29 cellular contexts compared by ENCODE assay signal in the genomic region with DNA sequence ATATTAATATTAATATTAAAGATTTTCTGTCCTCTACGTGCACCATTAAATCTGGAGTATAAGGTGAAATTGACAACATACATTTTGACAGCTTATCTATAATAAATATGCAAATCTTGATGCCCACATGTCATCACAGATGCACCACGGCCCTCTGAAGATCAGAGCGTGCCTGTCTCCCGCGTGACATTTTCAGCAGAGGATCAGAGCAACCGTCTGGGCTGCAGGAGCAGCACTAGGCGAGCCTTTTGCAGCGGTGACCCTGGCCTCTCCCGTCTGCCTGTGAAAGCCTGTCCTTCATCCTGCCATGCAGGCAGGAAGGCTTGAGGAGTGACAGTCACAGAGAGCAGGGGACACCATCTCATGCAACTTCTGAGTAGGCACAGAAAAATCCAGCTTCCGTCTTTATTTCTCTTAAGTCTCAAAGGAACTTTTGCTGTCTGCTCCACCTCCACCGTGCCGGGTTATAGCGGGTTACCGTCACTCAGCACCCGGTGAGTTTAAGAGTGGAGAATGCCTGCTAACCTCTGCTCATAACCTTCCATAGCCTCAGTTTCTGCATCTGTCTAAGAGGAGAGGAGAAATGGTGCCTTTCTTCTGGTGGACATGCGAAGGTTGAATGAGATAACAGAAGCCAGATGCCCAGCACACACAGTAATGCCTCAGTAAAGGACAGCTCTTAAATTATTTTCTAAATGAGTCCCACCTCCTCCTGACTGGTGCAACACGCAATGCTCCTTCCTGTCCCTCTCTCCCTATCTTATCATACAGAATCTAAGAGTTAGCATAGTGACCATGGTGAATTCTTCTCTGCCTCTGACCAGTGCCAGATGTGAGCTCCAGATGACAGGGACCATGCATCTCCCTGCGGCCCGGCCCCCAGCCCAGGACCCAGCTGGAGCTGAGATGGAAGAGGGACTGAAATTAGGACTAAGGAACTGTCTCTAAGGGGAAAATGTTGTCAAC. TPM values are rescaled to one million over a fixed set of nuclear protein-coding genes. Genes with fewer than 3 reads are reported as not detected.
"Had no signal": no experiment of that assay in that cellular context is flagged by ENCODE, and none has a peak within 500 bp of the region (broad histone marks: within the 10 kb centered on the region; RNA-seq: fewer than 3 reads in every experiment).

No MANE protein-coding gene starts in this region.

- H3K27ac Mint-ChIP-seq: activated CD4-positive, alpha-beta memory T cell treated with anti-CD3 and anti-CD28 coated beads, Interleukin-2, amount 10 ng/mL, durations not matched to agents 7 days and 5 days; activated CD4-positive, alpha-beta T cell treated with anti-CD3 and anti-CD28 coated beads, Interleukin-2, amount 10 ng/mL, durations not matched to agents 7 days and 5 days; activated T-cell treated with anti-CD3 and anti-CD28 coated beads, Interleukin-2, amount 50 U/mL, for 24 hours; dendritic cell treated with granulocyte-macrophage colony-stimulating factor and Interleukin-4, amounts not matched to agents 40 ng/mL and 50 ng/mL, for 4 days; naive thymus-derived CD4-positive, alpha-beta T cell; stimulated activated memory B cell treated with anti-CD40 and anti-IgM and Interleukin-4, amounts not matched to agents 10 μg/mL and 1 μg/mL and 100 μg/mL, for 72 hours; stimulated activated naive CD8-positive, alpha-beta T cell treated with anti-CD3 and anti-CD28 coated beads, Interleukin-15, amount 100 ng/mL, for 72 hours; T-helper 17 cell; WTC11 had no signal

- H3K27ac ChIP-seq: breast epithelium, esophagus muscularis mucosa, foreskin keratinocyte, heart right ventricle, ovary, psoas muscle, upper lobe of right lung had no signal

- H3K4me1 ChIP-seq: breast epithelium, foreskin keratinocyte, psoas muscle, upper lobe of right lung had no signal

- H3K4me3 ChIP-seq: breast epithelium, esophagus muscularis mucosa, heart right ventricle, ovary, psoas muscle, smooth muscle cell, upper lobe of right lung had no signal

- H3K4me3 Mint-ChIP-seq: activated CD4-positive, alpha-beta memory T cell treated with anti-CD3 and anti-CD28 coated beads, Interleukin-2, amount 10 ng/mL, durations not matched to agents 7 days and 5 days; activated CD4-positive, alpha-beta T cell treated with anti-CD3 and anti-CD28 coated beads, Interleukin-2, amount 10 ng/mL, durations not matched to agents 7 days and 5 days; activated T-cell treated with anti-CD3 and anti-CD28 coated beads, Interleukin-2, amount 50 U/mL, for 24 hours; dendritic cell treated with granulocyte-macrophage colony-stimulating factor and Interleukin-4, amounts not matched to agents 40 ng/mL and 50 ng/mL, for 4 days; naive thymus-derived CD4-positive, alpha-beta T cell; stimulated activated memory B cell treated with anti-CD40 and anti-IgM and Interleukin-4, amounts not matched to agents 10 μg/mL and 1 μg/mL and 100 μg/mL, for 72 hours; stimulated activated naive CD8-positive, alpha-beta T cell treated with anti-CD3 and anti-CD28 coated beads, Interleukin-15, amount 100 ng/mL, for 72 hours; T-helper 17 cell; WTC11 had no signal

- ATAC-seq: foreskin keratinocyte; heart right ventricle; naive thymus-derived CD4-positive, alpha-beta T cell; psoas muscle; stimulated activated memory B cell treated with anti-CD40 and anti-IgM and Interleukin-4, amounts not matched to agents 10 μg/mL and 1 μg/mL and 100 μg/mL, for 72 hours; stimulated activated naive CD8-positive, alpha-beta T cell treated with anti-CD3 and anti-CD28 coated beads, Interleukin-15, amount 100 ng/mL, for 72 hours; T-helper 17 cell; upper lobe of right lung; WTC11 had no signal

- H3K4me2 ChIP-seq: smooth muscle cell had no signal

- H3K4me1 Mint-ChIP-seq: activated CD4-positive, alpha-beta memory T cell treated with anti-CD3 and anti-CD28 coated beads, Interleukin-2, amount 10 ng/mL, durations not matched to agents 7 days and 5 days; activated CD4-positive, alpha-beta T cell treated with anti-CD3 and anti-CD28 coated beads, Interleukin-2, amount 10 ng/mL, durations not matched to agents 7 days and 5 days had no signal

- H3K36me3 Mint-ChIP-seq: stimulated activated memory B cell treated with anti-CD40 and anti-IgM and Interleukin-4, amounts not matched to agents 10 μg/mL and 1 μg/mL and 100 μg/mL, for 72 hours; WTC11 had no signal

- H3K27me3 ChIP-seq: ovary had no signal

- H3K36me3 ChIP-seq: breast epithelium, esophagus muscularis mucosa, heart right ventricle, ovary, upper lobe of right lung had no signal

- DNase-seq: activated CD4-positive, alpha-beta memory T cell treated with anti-CD3 and anti-CD28 coated beads, Interleukin-2, amount 10 ng/mL, durations not matched to agents 7 days and 5 days; activated CD4-positive, alpha-beta T cell treated with anti-CD3 and anti-CD28 coated beads for 1 hour; activated CD4-positive, alpha-beta T cell treated with anti-CD3 and anti-CD28 coated beads, Interleukin-2, amount 10 ng/mL, durations not matched to agents 7 days and 5 days; activated CD8-positive, alpha-beta memory T cell treated with anti-CD3 and anti-CD28 coated beads, Interleukin-2, amount 50 U/mL, for 48 hours; activated gamma-delta T cell treated with Interleukin-2 at 50 U/mL for 16 hours; activated naive CD4-positive, alpha-beta T cell treated with anti-CD3 and anti-CD28 coated beads, Interleukin-2, amount 50 U/mL, for 16 hours; activated T-cell treated with anti-CD3 and anti-CD28 coated beads, Interleukin-2, amount 50 U/mL, for 24 hours; amniotic stem cell; central memory CD4-positive, alpha-beta T cell; foreskin keratinocyte; heart right ventricle; midbrain; naive thymus-derived CD4-positive, alpha-beta T cell; ovary; psoas muscle; stimulated activated CD4-positive, alpha-beta T cell treated with anti-CD3 and anti-CD28 coated beads, Interleukin-1b, Interleukin-23, amount 100 ng/mL, for 48 hours; stimulated activated CD4-positive, alpha-beta T cell treated with anti-CD3 and anti-CD28 coated beads, Interleukin-4, amount 100 ng/mL, for 4 hours; stimulated activated CD8-positive, alpha-beta memory T cell treated with anti-CD3 and anti-CD28 coated beads, Interleukin-4, amount 100 ng/mL, for 48 hours; stimulated activated naive CD8-positive, alpha-beta T cell treated with anti-CD3 and anti-CD28 coated beads, Interleukin-15, amount 100 ng/mL, for 72 hours; substantia nigra; T-helper 17 cell; upper lobe of right lung had no signal

- H3K9me3 Mint-ChIP-seq: activated CD4-positive, alpha-beta memory T cell treated with anti-CD3 and anti-CD28 coated beads, Interleukin-2, amount 10 ng/mL, durations not matched to agents 7 days and 5 days; activated CD4-positive, alpha-beta T cell treated with anti-CD3 and anti-CD28 coated beads, Interleukin-2, amount 10 ng/mL, durations not matched to agents 7 days and 5 days; activated T-cell treated with anti-CD3 and anti-CD28 coated beads, Interleukin-2, amount 50 U/mL, for 24 hours; dendritic cell treated with granulocyte-macrophage colony-stimulating factor and Interleukin-4, amounts not matched to agents 40 ng/mL and 50 ng/mL, for 4 days; stimulated activated memory B cell treated with anti-CD40 and anti-IgM and Interleukin-4, amounts not matched to agents 10 μg/mL and 1 μg/mL and 100 μg/mL, for 72 hours; stimulated activated naive CD8-positive, alpha-beta T cell treated with anti-CD3 and anti-CD28 coated beads, Interleukin-15, amount 100 ng/mL, for 72 hours; WTC11 had no signal

- H3K9me3 ChIP-seq: breast epithelium, esophagus muscularis mucosa, heart right ventricle, ovary, psoas muscle, upper lobe of right lung had no signal

RNA-seq across cellular contexts. Expression of a gene that starts 43.8 kb away (rescaled TPM):
- total RNA-seq: activated CD4-positive, alpha-beta memory T cell treated with anti-CD3 and anti-CD28 coated beads, Interleukin-2, amount 10 ng/mL, durations not matched to agents 7 days and 5 days; activated CD4-positive, alpha-beta T cell treated with anti-CD3 and anti-CD28 coated beads, Interleukin-2, amount 10 ng/mL, durations not matched to agents 7 days and 5 days; foreskin keratinocyte; kidney epithelial cell; naive thymus-derived CD4-positive, alpha-beta T cell; T-helper 17 cell had no signal
- polyA plus RNA-seq: foreskin keratinocyte, smooth muscle cell had no signal
